Comparison of ENCODE assay signal across 9 cellular contexts in the genomic region with DNA sequence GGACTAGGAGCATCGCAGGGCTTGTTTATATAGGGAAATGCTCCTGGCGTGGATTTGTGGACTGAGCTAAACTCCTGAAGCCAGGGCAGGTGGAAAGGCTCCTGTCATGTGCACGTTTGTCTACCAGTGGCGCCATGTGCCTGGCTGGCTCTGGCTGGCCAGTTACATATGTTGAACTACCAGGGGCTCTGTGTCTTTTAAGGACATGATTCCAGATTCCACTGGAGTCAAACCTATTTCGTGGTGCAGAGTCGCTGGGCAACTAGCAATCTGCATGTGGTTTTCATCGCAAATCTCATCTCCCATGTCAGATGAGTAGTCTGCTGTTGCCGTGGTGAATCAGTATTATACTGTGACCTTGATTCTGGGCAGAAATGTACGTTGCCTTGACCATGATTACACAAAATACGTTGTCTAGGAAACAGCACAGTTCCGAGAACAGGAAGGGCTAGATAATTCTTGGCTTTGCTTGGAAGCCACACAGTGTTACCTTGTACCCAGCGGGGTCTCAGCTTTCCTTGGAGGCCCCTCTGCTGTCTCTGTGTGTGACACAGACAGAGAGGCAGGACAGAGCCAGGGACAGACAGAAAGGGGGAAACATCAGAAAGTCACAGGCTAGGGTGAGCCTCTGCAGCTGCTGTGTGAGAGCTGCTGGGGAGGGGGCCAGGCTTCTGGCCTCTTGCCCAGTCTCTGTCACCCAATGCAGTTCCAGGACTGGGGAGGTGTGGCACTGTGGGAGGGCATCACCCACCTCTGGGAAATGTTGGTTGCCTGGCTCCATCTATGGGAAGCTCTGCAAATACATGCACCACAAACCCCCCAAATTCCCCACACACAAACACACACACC. TPM values are rescaled to one million over a fixed set of nuclear protein-coding genes. Genes with fewer than 3 reads are reported as not detected.
A peak's percentile ranks its signal among the peaks of the same experiment; 100 is the strongest.
DNase-seq lines count a peak whose midpoint lies in the region; ATAC-seq and TF ChIP-seq lines count a peak whose summit lies in the region.
"Had no signal": no experiment of that assay in that cellular context is flagged by ENCODE, and none has a peak within 500 bp of the region (broad histone marks: within the 10 kb centered on the region; RNA-seq: fewer than 3 reads in every experiment).

No MANE protein-coding gene starts in this region.

- H3K27me3 ChIP-seq in osteoblast (ENCODE audit: insufficient read depth, low read length) (peaks cover 2% of the 10 kb centered on the region), esophagus muscularis mucosa (no peaks in the 10 kb centered on the region)

- 47% methylated on average over 11 of the region's 12 CpGs for WGBS in esophagus muscularis mucosa

- no peak for TF ChIP-seq EP300 in esophagus muscularis mucosa (IDR thresholded peaks at IDR 0.05)

- no peaks in the 10 kb centered on the region for H4K20me1 ChIP-seq in osteoblast (ENCODE audit: insufficient read depth, low read length)

- DNase-seq in DMS 273 (lab: John Stamatoyannopoulos, UW; ENCODE audit: unreplicated experiment) (peak; percentile 90), DMS 273 treated with DMSO at 0.1 percent for 48 hours (lab: John Stamatoyannopoulos, UW) (no peak), M059J (ENCODE audit: low read depth) (peak; percentile 83), SK-N-DZ (ENCODE audit: low spot score) (peak; percentile 85), erythroblast (lab: John Stamatoyannopoulos, UW) (peak; percentile 37 to 72), osteoblast (ENCODE audit: insufficient read length, low spot score, missing footprints) (peak; percentile 87), esophagus muscularis mucosa (ENCODE audit: extremely low spot score) (no peak)

- H3K36me3 ChIP-seq in osteoblast (ENCODE audit: insufficient read depth, low read length) (no peaks in the 10 kb centered on the region), esophagus muscularis mucosa (no peaks in the 10 kb centered on the region)

- peak overlapping the region; percentile 58 for H2AFZ ChIP-seq in osteoblast (ENCODE audit: low read length)

- no peak for ATAC-seq in HG03108 (IDR thresholded peaks at IDR 0.05; ENCODE audit: unreplicated experiment)

- peak overlapping the region; percentile 64 for H3K4me2 ChIP-seq in osteoblast (ENCODE audit: insufficient read depth, low read length)

- intact Hi-C loops in esophagus muscularis mucosa (cut with DNase I), result no loop called here

- H3K4me1 ChIP-seq in osteoblast (ENCODE audit: insufficient read depth, low read length) (peaks cover 10% of the 10 kb centered on the region), esophagus muscularis mucosa (peaks cover 0 to 9% (median 7%) of the 10 kb centered on the region in 4 donors)

- H3K4me3 ChIP-seq in osteoblast (ENCODE audit: insufficient read depth, low read length), result peak overlapping the region; percentile 16
- no peak overlapping the region for H3K4me3 ChIP-seq in esophagus muscularis mucosa

- TF ChIP-seq CTCF in osteoblast (IDR thresholded peaks at IDR 0.05; ENCODE audit: extremely low read depth, low read depth, low read length), result peak; percentile 28
- TF ChIP-seq CTCF in esophagus muscularis mucosa (IDR thresholded peaks at IDR 0.05), result no peak

- no peaks in the 10 kb centered on the region for H3K79me2 ChIP-seq in osteoblast (ENCODE audit: insufficient read depth, low read length)

- H3K9me3 ChIP-seq in osteoblast (ENCODE audit: low read depth, low read length), result no peaks in the 10 kb centered on the region
- H3K9me3 ChIP-seq in esophagus muscularis mucosa, result peaks cover 0 to 18% (median 0%) of the 10 kb centered on the region in 4 donors

- H3K27ac ChIP-seq in osteoblast (ENCODE audit: low read depth, low read length) (peak overlapping the region; percentile 85), esophagus muscularis mucosa (replicated peaks in 1 of 4) (peak overlapping the region in 1 of 4 donors; percentile 33)
- H3K27ac ChIP-seq: 22Rv1 had no signal

- TF ChIP-seq POLR2A in erythroblast (IDR thresholded peaks at IDR 0.05; ENCODE audit: low read length), result no peak
- no peak for TF ChIP-seq POLR2A in esophagus muscularis mucosa (IDR thresholded peaks at IDR 0.05; ENCODE audit: low read depth)

RNA-seq across cellular contexts. Expression of gene PNMA6E, which starts 19.2 kb away (rescaled TPM):
- total RNA-seq in M059J (2014; rRNA removed; shearing (Covaris generic)), result not detected in 2 replicates
- polyA plus RNA-seq in SK-N-DZ (2014; cell fraction: cytosol; rRNA removed), result not detected in 2 replicates
- polyA plus RNA-seq in SK-N-DZ (2014; cell fraction: nucleus; rRNA removed), result not detected in 2 replicates
- not detected in 2 replicates for total RNA-seq in osteoblast
- total RNA-seq in esophagus muscularis mucosa, result not detected

RNA-seq across cellular contexts. Expression of gene ZFP92, which starts 29.4 kb away (rescaled TPM):
- not detected in 2 replicates for total RNA-seq in M059J (2014; rRNA removed; shearing (Covaris generic))
- 0.03 TPM in 1 of 2 replicates, not detected in the other for polyA plus RNA-seq in SK-N-DZ (2014; cell fraction: cytosol; rRNA removed)
- 0.17 TPM in 1 of 2 replicates, not detected in the other for polyA plus RNA-seq in SK-N-DZ (2014; cell fraction: nucleus; rRNA removed)
- under 0.01 TPM in 1 of 2 replicates, not detected in the other for total RNA-seq in osteoblast
- total RNA-seq in esophagus muscularis mucosa, result 1 to 10 TPM; 1.2 to 3.2 (median 2.5) TPM

RNA-seq across cellular contexts. Expression of gene ZNF275, which starts 48.0 kb away (rescaled TPM):
- 9.3 and 14.0 TPM in 2 replicates for total RNA-seq in M059J (2014; rRNA removed; shearing (Covaris generic))
- 3.3 and 3.4 TPM in 2 replicates for polyA plus RNA-seq in SK-N-DZ (2014; cell fraction: cytosol; rRNA removed)
- polyA plus RNA-seq in SK-N-DZ (2014; cell fraction: nucleus; rRNA removed), result 2.8 and 6.4 TPM in 2 replicates
- 11.2 and 12.1 TPM in 2 replicates for total RNA-seq in osteoblast
- total RNA-seq in esophagus muscularis mucosa, result 10 to 100 TPM; 12.5 to 18.4 (median 17.4) TPM

Comparison
In these comparisons a context has a peak if more than half of its experiments do, and no peak if none do; other contexts are left out.
1. DNase-seq: peak in DMS 273 (single experiment), M059J (single experiment), SK-N-DZ (single experiment), erythroblast (2 of 2) and osteoblast (single experiment); none in DMS 273 treated with DMSO at 0.1 percent for 48 hours (single experiment) and esophagus muscularis mucosa (single experiment).